In the genomic region with DNA sequence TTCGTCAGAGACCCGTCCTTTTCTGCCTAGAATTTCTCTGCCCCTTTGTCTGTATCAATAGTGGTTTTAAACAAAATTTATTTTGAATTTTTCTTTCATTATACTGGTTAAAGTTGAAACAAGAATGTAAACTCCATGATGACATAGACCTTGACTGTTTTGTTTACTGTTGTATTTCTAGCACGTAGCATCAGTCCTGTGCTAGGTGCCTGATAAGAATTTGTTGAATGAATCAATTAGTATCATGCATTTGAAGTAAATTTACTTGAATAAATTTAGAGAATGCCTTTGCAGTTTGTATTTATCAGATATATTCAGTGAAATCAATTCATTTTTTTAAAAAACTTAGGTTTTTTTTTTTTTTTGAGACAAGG, we compare ENCODE assay signal across 13 cellular contexts.
"Had no signal": no experiment of that assay in that cellular context is flagged by ENCODE, and none has a peak within 500 bp of the region (broad histone marks: within the 10 kb centered on the region; RNA-seq: fewer than 3 reads in every experiment).

No MANE protein-coding gene starts in this region.

- H3K9me3 Mint-ChIP-seq: activated T-cell treated with anti-CD3 and anti-CD28 coated beads, Interleukin-2, amount 50 U/mL, for 24 hours; natural killer cell treated with Interleukin-12 subunit alpha and Interleukin-12 subunit beta and Interleukin-15 and Interleukin-18, amount 100 ng/mL, for 72 hours; T-cell had no signal

- ATAC-seq: esophagus mucosa; natural killer cell treated with Interleukin-12 subunit alpha and Interleukin-12 subunit beta and Interleukin-15 and Interleukin-18, amount 100 ng/mL, for 72 hours had no signal

- H3K4me1 ChIP-seq: prostate gland had no signal

- H3K4me3 ChIP-seq: adrenal gland, prostate gland, sigmoid colon had no signal

- H3K27ac ChIP-seq: prostate gland had no signal

- H3K27ac Mint-ChIP-seq: activated CD4-positive, alpha-beta memory T cell treated with anti-CD3 and anti-CD28 coated beads for 36 hours; activated naive CD4-positive, alpha-beta T cell treated with anti-CD3 and anti-CD28 coated beads, Interleukin-2, amount 10 ng/mL, durations not matched to agents 7 days and 5 days had no signal

- H3K9me3 ChIP-seq: adrenal gland, prostate gland, sigmoid colon had no signal

- H3K36me3 Mint-ChIP-seq: natural killer cell treated with Interleukin-12 subunit alpha and Interleukin-12 subunit beta and Interleukin-15 and Interleukin-18, amount 100 ng/mL, for 72 hours had no signal

- H3K36me3 ChIP-seq: adrenal gland, prostate gland, sigmoid colon had no signal

- H3K27me3 Mint-ChIP-seq: activated CD4-positive, alpha-beta memory T cell treated with anti-CD3 and anti-CD28 coated beads for 36 hours; activated naive CD4-positive, alpha-beta T cell treated with anti-CD3 and anti-CD28 coated beads, Interleukin-2, amount 10 ng/mL, durations not matched to agents 7 days and 5 days; activated T-cell treated with anti-CD3 and anti-CD28 coated beads, Interleukin-2, amount 50 U/mL, for 24 hours; natural killer cell treated with Interleukin-12 subunit alpha and Interleukin-12 subunit beta and Interleukin-15 and Interleukin-18, amount 100 ng/mL, for 72 hours; T-cell had no signal

- H3K4me3 Mint-ChIP-seq: activated CD4-positive, alpha-beta memory T cell treated with anti-CD3 and anti-CD28 coated beads for 36 hours; activated naive CD4-positive, alpha-beta T cell treated with anti-CD3 and anti-CD28 coated beads, Interleukin-2, amount 10 ng/mL, durations not matched to agents 7 days and 5 days; activated T-cell treated with anti-CD3 and anti-CD28 coated beads, Interleukin-2, amount 50 U/mL, for 24 hours; natural killer cell treated with Interleukin-12 subunit alpha and Interleukin-12 subunit beta and Interleukin-15 and Interleukin-18, amount 100 ng/mL, for 72 hours; T-cell had no signal

- H3K27me3 ChIP-seq: adrenal gland, sigmoid colon had no signal

- DNase-seq: activated CD4-positive, alpha-beta memory T cell treated with anti-CD3 and anti-CD28 coated beads for 36 hours; activated CD4-positive, alpha-beta T cell treated with anti-CD3 and anti-CD28 coated beads for 1 hour; activated naive CD4-positive, alpha-beta T cell treated with anti-CD3 and anti-CD28 coated beads, Interleukin-2, amount 10 ng/mL, durations not matched to agents 7 days and 5 days; activated T-cell treated with anti-CD3 and anti-CD28 coated beads, Interleukin-2, amount 50 U/mL, for 24 hours; stimulated activated CD4-positive, alpha-beta T cell treated with anti-CD3 and anti-CD28 coated beads, Interleukin-12 subunit alpha, Interleukin-12 subunit beta, amount 100 ng/mL, for 4 hours; stimulated activated CD4-positive, alpha-beta T cell treated with anti-CD3 and anti-CD28 coated beads, Interleukin-2, amount 100 ng/mL, for 24 hours; T1000 had no signal
